In the genomic region with DNA sequence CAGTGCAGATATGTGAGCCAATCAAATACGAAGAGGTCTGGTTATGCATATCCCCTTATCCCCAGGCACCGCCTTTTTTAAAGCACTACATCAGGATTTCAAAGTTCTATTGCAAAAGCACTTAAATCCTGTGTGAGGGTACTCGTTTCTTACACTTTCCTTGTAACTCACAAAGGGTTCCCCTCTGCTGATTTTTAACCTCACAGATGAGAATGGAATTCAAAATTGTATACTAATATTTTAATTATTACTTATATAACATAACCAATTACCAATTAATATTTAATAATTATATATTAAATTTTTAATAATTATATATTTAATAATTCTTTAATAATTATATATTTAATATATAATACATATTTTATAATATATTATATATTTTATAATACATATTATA, we compare ENCODE assay signal across 27 cellular contexts.
"Had no signal": no experiment of that assay in that cellular context is flagged by ENCODE, and none has a peak within 500 bp of the region (broad histone marks: within the 10 kb centered on the region; RNA-seq: fewer than 3 reads in every experiment).

No MANE protein-coding gene starts in this region.

- H3K4me3 ChIP-seq: left lung, lower lobe of right lung, ovary, skin epidermis, upper lobe of left lung, vagina had no signal

- H3K36me3 ChIP-seq: left lung, lower lobe of right lung, neutrophil, ovary, upper lobe of left lung, vagina, WERI-Rb-1 had no signal

- H3K27me3 ChIP-seq: left lung, neutrophil, ovary, upper lobe of left lung, vagina had no signal

- FAIRE-seq: endothelial cell of umbilical vein had no signal

- ATAC-seq: left lung; lower lobe of right lung; natural killer cell treated with Interleukin-12 subunit alpha and Interleukin-12 subunit beta and Interleukin-15 and Interleukin-18, amount 100 ng/mL, for 72 hours; sciatic nerve; stimulated activated naive CD8-positive, alpha-beta T cell treated with anti-CD3 and anti-CD28 coated beads, Interleukin-15, Interleukin-2, amounts not matched to agents 100 U/mL and 50 U/mL, for 24 hours had no signal

- H3K4me1 ChIP-seq: left lung, lower lobe of right lung, upper lobe of left lung, vagina had no signal

- H3K27ac ChIP-seq: left lung, lower lobe of right lung, neutrophil, ovary, skin epidermis, upper lobe of left lung, vagina, WERI-Rb-1 had no signal

- DNase-seq: activated CD4-positive, alpha-beta memory T cell treated with anti-CD3 and anti-CD28 coated beads for 36 hours; activated CD4-positive, alpha-beta T cell treated with anti-CD3 and anti-CD28 coated beads, Interleukin-2, amount 10 ng/mL, durations not matched to agents 24 days and 14 days; activated CD4-positive, CD25-positive, alpha-beta regulatory T cell treated with anti-CD3 and anti-CD28 coated beads, Interleukin-2, amount 50 U/mL, for 72 hours; activated CD8-positive, alpha-beta memory T cell treated with anti-CD3 and anti-CD28 coated beads, Interleukin-2, amount 50 U/mL, for 4 hours; activated gamma-delta T cell; activated naive CD4-positive, alpha-beta T cell treated with anti-CD3 and anti-CD28 coated beads, Interleukin-2, amount 50 U/mL, for 16 hours; activated T-cell treated with anti-CD3 and anti-CD28 coated beads, Interleukin-2, amount 50 U/mL, for 1 hour; amniotic stem cell; cortex of kidney; foreskin fibroblast; kidney glomerular epithelial cell; left lung; lower lobe of right lung; mesenchymal stem cell; ovary; stimulated activated CD4-positive, alpha-beta T cell treated with anti-CD3 and anti-CD28 coated beads, Interleukin-12 subunit alpha, Interleukin-12 subunit beta, amount 100 ng/mL, for 4 hours; stimulated activated CD4-positive, alpha-beta T cell treated with anti-CD3 and anti-CD28 coated beads, Interleukin-4, amount 100 ng/mL, for 1 hour; stimulated activated naive CD8-positive, alpha-beta T cell treated with anti-CD3 and anti-CD28 coated beads, Interleukin-15, Interleukin-2, amounts not matched to agents 100 U/mL and 50 U/mL, for 24 hours; T1000; upper lobe of left lung; WERI-Rb-1 had no signal

- H3K9me3 ChIP-seq: left lung, lower lobe of right lung, neutrophil, ovary, upper lobe of left lung, vagina had no signal
